In the genomic region with DNA sequence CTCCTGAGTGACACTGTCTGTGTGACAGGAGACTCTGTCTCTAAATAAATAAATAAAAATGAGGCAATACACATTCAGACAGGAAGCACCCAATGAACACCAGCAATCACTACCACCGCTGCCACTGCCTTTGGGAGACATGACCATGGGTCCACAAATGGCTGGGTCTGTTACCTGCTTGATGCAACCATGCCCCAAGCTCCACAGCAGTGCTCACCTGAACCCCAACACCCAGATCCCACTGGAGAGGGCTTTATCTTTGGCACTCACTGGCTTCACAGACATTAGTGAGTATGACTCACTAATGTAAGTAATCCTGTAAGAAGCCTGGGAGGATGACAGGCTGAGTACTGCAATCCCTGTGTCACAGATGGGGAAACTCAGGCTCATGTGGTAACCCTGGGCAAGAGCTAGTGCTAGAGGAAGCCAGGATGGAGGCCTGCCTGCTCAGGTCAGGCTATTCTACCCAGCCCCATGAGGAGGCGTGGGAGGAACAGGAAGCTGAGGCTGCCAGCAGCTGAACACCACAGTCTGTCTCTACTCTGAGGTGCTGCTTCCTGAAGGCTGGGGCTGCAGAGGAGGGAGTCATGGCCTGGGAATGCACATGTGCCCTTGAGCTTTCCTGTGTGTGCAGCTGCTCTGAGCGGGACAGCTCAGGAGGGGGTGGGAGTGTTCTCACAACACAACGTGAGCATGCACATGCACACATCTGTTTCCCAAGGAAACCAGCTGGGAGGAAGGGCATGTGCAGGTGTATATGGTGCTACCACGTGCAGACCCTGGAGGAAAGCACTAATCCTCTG, we compare ENCODE assay signal across 1 cellular context.
TF ChIP-seq lines count a peak whose summit lies in the region.

No MANE protein-coding gene starts in this region.

TF ChIP-seq in K562, 482 proteins besides CTCF, POLR2A, EP300 and RAD21 (continued from another document and continues in another):
- TF ChIP-seq, protein P1, sequence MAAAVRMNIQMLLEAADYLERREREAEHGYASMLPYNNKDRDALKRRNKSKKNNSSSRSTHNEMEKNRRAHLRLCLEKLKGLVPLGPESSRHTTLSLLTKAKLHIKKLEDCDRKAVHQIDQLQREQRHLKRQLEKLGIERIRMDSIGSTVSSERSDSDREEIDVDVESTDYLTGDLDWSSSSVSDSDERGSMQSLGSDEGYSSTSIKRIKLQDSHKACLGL (CRISPR knock-in tag; IDR thresholded peaks at IDR 0.05; ENCODE audit: borderline replicate concordance, poor library complexity, severe bottlenecking) = no peak
- TF ChIP-seq ZNF354B (CRISPR knock-in tag; IDR thresholded peaks at IDR 0.05) (no peak), RBBP5 (IDR thresholded peaks at IDR 0.05; ENCODE audit: borderline replicate concordance, insufficient read depth, low read length, poor library complexity, severe bottlenecking) (no peak), ZBTB40 (IDR thresholded peaks at IDR 0.05) (no peak), ZBTB40 (CRISPR knock-in tag; IDR thresholded peaks at IDR 0.05) (no peak), HCFC1 (IDR thresholded peaks at IDR 0.05; ENCODE audit: low read depth, low read length) (0 out of 2 replicates have a peak, but pooled peaks have one; percentile 20), SMARCA4 (IDR thresholded peaks at IDR 0.05) (peak; percentile 78; the same call in 1 of the 2 replicates), ATF7 (IDR thresholded peaks at IDR 0.05) (peak; percentile 56), PURB (CRISPR knock-in tag; IDR thresholded peaks at IDR 0.05; ENCODE audit: low read depth) (no peak), NRF1 (conservative IDR thresholded peaks at IDR 0.05 in 1 of 2, IDR thresholded peaks at IDR 0.05 in 1 of 2) (peak; percentile 58 to 71), HDAC6 (IDR thresholded peaks at IDR 0.05; ENCODE audit: low read depth, low read length) (no peak), TCF15 (CRISPR knock-in tag; IDR thresholded peaks at IDR 0.05) (no peak), TCFL5 (CRISPR knock-in tag; conservative IDR thresholded peaks at IDR 0.05) (no peak), POLR2AphosphoS2 (IDR thresholded peaks at IDR 0.05; ENCODE audit: low read length) (peak; percentile 48; the same call in 1 of the 2 replicates), ZNF561 (CRISPR knock-in tag; conservative IDR thresholded peaks at IDR 0.05) (no peak), SREBF2 (CRISPR knock-in tag; IDR thresholded peaks at IDR 0.05) (no peak), SRF (CRISPR knock-in tag; IDR thresholded peaks at IDR 0.05) (no peak), HEY1 (CRISPR knock-in tag; IDR thresholded peaks at IDR 0.05; ENCODE audit: borderline replicate concordance) (no peak), KLF16 (IDR thresholded peaks at IDR 0.05) (peak; percentile 6; the same call in 1 of the 2 replicates), MYC (IDR thresholded peaks at IDR 0.05; ENCODE audit: low read depth, low read length) (peak; percentile 38; the same call in 1 of the 2 replicates), MYC (CRISPR knock-in tag; IDR thresholded peaks at IDR 0.05; ENCODE audit: borderline replicate concordance, low read depth) (no peak), CHD7 (IDR thresholded peaks at IDR 0.05; ENCODE audit: low read depth, low read length) (peak; percentile 62), GABPA (tag; conservative IDR thresholded peaks at IDR 0.05; ENCODE audit: low read depth) (peak; percentile 71), CBFA2T2 (conservative IDR thresholded peaks at IDR 0.05) (peak; percentile 59), ZNF217 (CRISPR knock-in tag; IDR thresholded peaks at IDR 0.05) (no peak), SMARCC2 (IDR thresholded peaks at IDR 0.05; ENCODE audit: low read depth) (no peak), MITF (IDR thresholded peaks at IDR 0.05) (no peak), KAT8 (IDR thresholded peaks at IDR 0.05; ENCODE audit: low read depth) (no peak)
- TF ChIP-seq, protein P2, sequence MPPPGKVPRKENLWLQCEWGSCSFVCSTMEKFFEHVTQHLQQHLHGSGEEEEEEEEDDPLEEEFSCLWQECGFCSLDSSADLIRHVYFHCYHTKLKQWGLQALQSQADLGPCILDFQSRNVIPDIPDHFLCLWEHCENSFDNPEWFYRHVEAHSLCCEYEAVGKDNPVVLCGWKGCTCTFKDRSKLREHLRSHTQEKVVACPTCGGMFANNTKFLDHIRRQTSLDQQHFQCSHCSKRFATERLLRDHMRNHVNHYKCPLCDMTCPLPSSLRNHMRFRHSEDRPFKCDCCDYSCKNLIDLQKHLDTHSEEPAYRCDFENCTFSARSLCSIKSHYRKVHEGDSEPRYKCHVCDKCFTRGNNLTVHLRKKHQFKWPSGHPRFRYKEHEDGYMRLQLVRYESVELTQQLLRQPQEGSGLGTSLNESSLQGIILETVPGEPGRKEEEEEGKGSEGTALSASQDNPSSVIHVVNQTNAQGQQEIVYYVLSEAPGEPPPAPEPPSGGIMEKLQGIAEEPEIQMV (tag; conservative IDR thresholded peaks at IDR 0.05; ENCODE audit: low read depth) = no peak
